ENCODE assay signal across 8 cellular contexts in genomic region chr15:88274534-88275460, GRCh38. TPM values are rescaled to one million over a fixed set of nuclear protein-coding genes. Genes with fewer than 3 reads are reported as not detected.
DNase-seq lines count a peak whose midpoint lies in the region; ATAC-seq and TF ChIP-seq lines count a peak whose summit lies in the region.

No MANE protein-coding gene starts in this region.

- DNase-seq in AG10803 (ENCODE audit: low read depth) (peak; percentile 59), OCI-M2 (lab: John Stamatoyannopoulos, UW; ENCODE audit: unreplicated experiment) (peak; percentile 0), pons (ENCODE audit: low spot score) (peak; percentile 72), aorta (peak; percentile 65 to 90)
- peak; percentile 12 for DNase-seq in activated effector memory CD4-positive, alpha-beta T cell treated with Interleukin-2 at 50 U/mL for 16 hours

- H3K4me1 ChIP-seq in gastroesophageal sphincter (no peaks in the 10 kb centered on the region), aorta (ENCODE audit: control insufficient read depth in 1 of 2, insufficient read depth in 2 of 2, low read length in 2 of 2) (no peaks in the 10 kb centered on the region)

- TF ChIP-seq POLR2A in gastroesophageal sphincter (IDR thresholded peaks at IDR 0.05), result no peak

- H3K4me3 ChIP-seq in AG10803 (ENCODE audit: low read length), result no peak overlapping the region
- no peak overlapping the region for H3K4me3 ChIP-seq in gastroesophageal sphincter
- H3K4me3 ChIP-seq in aorta (ENCODE audit: low read length in 2 of 2), result no peak overlapping the region

- H3K27me3 ChIP-seq in gastroesophageal sphincter (peaks cover 35% of the 10 kb centered on the region), aorta (ENCODE audit: control insufficient read depth in 1 of 2, insufficient read depth in 2 of 2, low read length in 1 of 2) (no peaks in the 10 kb centered on the region)

- H3K27ac ChIP-seq in gastroesophageal sphincter, result no peak overlapping the region
- no peak overlapping the region for H3K27ac ChIP-seq in aorta (ENCODE audit: low read depth in 1 of 2, low read length in 2 of 2)

- no peak for TF ChIP-seq EP300 in gastroesophageal sphincter (IDR thresholded peaks at IDR 0.05)

- H3K36me3 ChIP-seq in gastroesophageal sphincter, result no peaks in the 10 kb centered on the region
- H3K36me3 ChIP-seq in aorta (ENCODE audit: control insufficient read depth in 1 of 2, insufficient read depth in 2 of 2, low read length in 1 of 2), result no peaks in the 10 kb centered on the region

- H3K9me3 ChIP-seq in gastroesophageal sphincter (peaks cover 0 to 5% (median 0%) of the 10 kb centered on the region in 3 donors), aorta (ENCODE audit: control insufficient read depth, low read length) (peaks cover 2% of the 10 kb centered on the region)

- peak; percentile 87 for TF ChIP-seq CTCF in AG10803 (conservative IDR thresholded peaks at IDR 0.05; ENCODE audit: low read length)
- TF ChIP-seq CTCF in gastroesophageal sphincter (IDR thresholded peaks at IDR 0.05), result peak in 3 of 4 experiments; percentile 65 to 87 (median 81)

- ATAC-seq in GM18502 (IDR thresholded peaks at IDR 0.05; ENCODE audit: poor library complexity, unreplicated experiment) (peak; percentile 90), HG03103 (IDR thresholded peaks at IDR 0.05; ENCODE audit: low read depth, unreplicated experiment) (peak; percentile 85), gastroesophageal sphincter (no peak), aorta (ENCODE audit: low FRiP score) (peak; percentile 83)

- 10 to 37% methylated on average over 2 to 6 of the region's 11 CpGs for WGBS in gastroesophageal sphincter (ENCODE audit: low coverage in 1 of 2), 2 donors
- WGBS in aorta, 2 donors, result 35 to 40% methylated on average over 11 of the region's 11 CpGs

- intact Hi-C loops in aorta (cut with DNase I), result loop anchor here (5.0 to 10.0 kb wide), 3 partner anchors 602 to 1360 kb away; no protein-coding TSS in a partner anchor

RNA-seq across cellular contexts. Expression of gene NTRK3, which starts 18.3 kb away (rescaled TPM):
- 1 to 10 TPM in 3 of 4 donors, under 1 TPM in 1; 0.47 to 4.3 (median 1.5) TPM for total RNA-seq in gastroesophageal sphincter
- total RNA-seq in aorta, result 10 to 100 TPM; 79.2 to 79.9 TPM
- 10 to 100 TPM in 1 of 2 donors, 1 to 10 TPM in 1; 8.9 to 84.0 TPM for polyA plus RNA-seq in aorta

Comparison
In these comparisons a context has a peak if more than half of its experiments do, and no peak if none do; other contexts are left out.
1. DNase-seq: peak in every context shown above with its lines; median percentile 78 in aorta; 72 in pons; 59 in AG10803; 12 in activated effector memory CD4-positive, alpha-beta T cell treated with Interleukin-2 at 50 U/mL for 16 hours; 0 in OCI-M2.
2. RNA of gene NTRK3, which starts 18.3 kb away (total RNA-seq): 79.2 to 79.9 TPM in aorta; 0.47 to 4.3 TPM in gastroesophageal sphincter; every median in the first group is over 10 times any median in the second.